3 cellular contexts compared by ENCODE assay signal in the genomic region with DNA sequence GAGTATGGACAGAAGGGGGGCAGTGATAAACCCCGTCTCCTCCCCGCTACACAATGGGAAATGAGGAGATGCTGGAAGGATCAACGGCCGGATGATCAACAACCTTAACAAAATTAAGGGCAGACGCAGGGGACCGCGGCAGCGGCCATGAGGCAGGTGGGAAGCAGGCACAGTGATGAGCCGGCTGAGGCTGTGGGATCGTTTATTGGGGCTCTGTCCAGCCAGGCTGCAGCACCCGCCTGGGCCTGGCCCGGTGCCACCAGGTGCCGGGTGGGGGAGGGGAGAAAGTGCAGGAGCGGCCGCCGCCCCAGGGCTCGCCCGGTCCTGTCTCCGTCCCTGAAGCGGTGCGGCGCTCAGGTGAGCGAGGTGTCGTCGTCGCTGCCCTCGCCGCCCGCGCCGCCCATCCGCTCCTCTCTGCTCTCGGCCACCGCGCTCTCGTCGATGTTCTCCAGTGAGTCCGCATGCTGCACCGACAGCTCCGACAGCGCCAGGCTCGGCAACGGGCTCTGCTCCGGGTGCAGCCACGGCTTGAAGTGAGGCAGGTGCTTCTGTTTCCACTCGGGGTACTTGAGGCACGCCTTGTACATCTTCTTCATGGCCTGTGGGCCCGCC.
TF ChIP-seq lines count a peak whose summit lies in the region.

No MANE protein-coding gene starts in this region.

TF ChIP-seq in GM23338, 12 proteins besides CTCF, POLR2A, EP300 and RAD21:
- TF ChIP-seq NANOG (IDR thresholded peaks at IDR 0.05; ENCODE audit: borderline replicate concordance) (no peak), EZH2phosphoT487 (IDR thresholded peaks at IDR 0.05; ENCODE audit: unreplicated experiment) (no peak), ZNF114 (CRISPR knock-in tag; IDR thresholded peaks at IDR 0.05) (no peak), POLR2AphosphoS5 (IDR thresholded peaks at IDR 0.05; ENCODE audit: low read depth) (no peak)
- TF ChIP-seq, protein P1, sequence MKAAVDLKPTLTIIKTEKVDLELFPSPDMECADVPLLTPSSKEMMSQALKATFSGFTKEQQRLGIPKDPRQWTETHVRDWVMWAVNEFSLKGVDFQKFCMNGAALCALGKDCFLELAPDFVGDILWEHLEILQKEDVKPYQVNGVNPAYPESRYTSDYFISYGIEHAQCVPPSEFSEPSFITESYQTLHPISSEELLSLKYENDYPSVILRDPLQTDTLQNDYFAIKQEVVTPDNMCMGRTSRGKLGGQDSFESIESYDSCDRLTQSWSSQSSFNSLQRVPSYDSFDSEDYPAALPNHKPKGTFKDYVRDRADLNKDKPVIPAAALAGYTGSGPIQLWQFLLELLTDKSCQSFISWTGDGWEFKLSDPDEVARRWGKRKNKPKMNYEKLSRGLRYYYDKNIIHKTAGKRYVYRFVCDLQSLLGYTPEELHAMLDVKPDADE (IDR thresholded peaks at IDR 0.05), result no peak; the same call in 1 of the 2 replicates

TF ChIP-seq in WTC11, 78 proteins besides CTCF, POLR2A, EP300 and RAD21:
- no peak for TF ChIP-seq KAT7 (CRISPR knock-in tag; IDR thresholded peaks at IDR 0.05; ENCODE audit: borderline replicate concordance)
- TF ChIP-seq, protein P2, sequence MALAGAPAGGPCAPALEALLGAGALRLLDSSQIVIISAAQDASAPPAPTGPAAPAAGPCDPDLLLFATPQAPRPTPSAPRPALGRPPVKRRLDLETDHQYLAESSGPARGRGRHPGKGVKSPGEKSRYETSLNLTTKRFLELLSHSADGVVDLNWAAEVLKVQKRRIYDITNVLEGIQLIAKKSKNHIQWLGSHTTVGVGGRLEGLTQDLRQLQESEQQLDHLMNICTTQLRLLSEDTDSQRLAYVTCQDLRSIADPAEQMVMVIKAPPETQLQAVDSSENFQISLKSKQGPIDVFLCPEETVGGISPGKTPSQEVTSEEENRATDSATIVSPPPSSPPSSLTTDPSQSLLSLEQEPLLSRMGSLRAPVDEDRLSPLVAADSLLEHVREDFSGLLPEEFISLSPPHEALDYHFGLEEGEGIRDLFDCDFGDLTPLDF (CRISPR knock-in tag; IDR thresholded peaks at IDR 0.05), result no peak
- TF ChIP-seq, protein P3, sequence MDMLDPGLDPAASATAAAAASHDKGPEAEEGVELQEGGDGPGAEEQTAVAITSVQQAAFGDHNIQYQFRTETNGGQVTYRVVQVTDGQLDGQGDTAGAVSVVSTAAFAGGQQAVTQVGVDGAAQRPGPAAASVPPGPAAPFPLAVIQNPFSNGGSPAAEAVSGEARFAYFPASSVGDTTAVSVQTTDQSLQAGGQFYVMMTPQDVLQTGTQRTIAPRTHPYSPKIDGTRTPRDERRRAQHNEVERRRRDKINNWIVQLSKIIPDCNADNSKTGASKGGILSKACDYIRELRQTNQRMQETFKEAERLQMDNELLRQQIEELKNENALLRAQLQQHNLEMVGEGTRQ (CRISPR knock-in tag; IDR thresholded peaks at IDR 0.05), result no peak
- TF ChIP-seq, protein P4, sequence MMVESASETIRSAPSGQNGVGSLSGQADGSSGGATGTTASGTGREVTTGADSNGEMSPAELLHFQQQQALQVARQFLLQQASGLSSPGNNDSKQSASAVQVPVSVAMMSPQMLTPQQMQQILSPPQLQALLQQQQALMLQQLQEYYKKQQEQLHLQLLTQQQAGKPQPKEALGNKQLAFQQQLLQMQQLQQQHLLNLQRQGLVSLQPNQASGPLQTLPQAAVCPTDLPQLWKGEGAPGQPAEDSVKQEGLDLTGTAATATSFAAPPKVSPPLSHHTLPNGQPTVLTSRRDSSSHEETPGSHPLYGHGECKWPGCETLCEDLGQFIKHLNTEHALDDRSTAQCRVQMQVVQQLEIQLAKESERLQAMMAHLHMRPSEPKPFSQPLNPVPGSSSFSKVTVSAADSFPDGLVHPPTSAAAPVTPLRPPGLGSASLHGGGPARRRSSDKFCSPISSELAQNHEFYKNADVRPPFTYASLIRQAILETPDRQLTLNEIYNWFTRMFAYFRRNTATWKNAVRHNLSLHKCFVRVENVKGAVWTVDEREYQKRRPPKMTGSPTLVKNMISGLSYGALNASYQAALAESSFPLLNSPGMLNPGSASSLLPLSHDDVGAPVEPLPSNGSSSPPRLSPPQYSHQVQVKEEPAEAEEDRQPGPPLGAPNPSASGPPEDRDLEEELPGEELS (CRISPR knock-in tag; IDR thresholded peaks at IDR 0.05), result no peak
- TF ChIP-seq, protein P5, sequence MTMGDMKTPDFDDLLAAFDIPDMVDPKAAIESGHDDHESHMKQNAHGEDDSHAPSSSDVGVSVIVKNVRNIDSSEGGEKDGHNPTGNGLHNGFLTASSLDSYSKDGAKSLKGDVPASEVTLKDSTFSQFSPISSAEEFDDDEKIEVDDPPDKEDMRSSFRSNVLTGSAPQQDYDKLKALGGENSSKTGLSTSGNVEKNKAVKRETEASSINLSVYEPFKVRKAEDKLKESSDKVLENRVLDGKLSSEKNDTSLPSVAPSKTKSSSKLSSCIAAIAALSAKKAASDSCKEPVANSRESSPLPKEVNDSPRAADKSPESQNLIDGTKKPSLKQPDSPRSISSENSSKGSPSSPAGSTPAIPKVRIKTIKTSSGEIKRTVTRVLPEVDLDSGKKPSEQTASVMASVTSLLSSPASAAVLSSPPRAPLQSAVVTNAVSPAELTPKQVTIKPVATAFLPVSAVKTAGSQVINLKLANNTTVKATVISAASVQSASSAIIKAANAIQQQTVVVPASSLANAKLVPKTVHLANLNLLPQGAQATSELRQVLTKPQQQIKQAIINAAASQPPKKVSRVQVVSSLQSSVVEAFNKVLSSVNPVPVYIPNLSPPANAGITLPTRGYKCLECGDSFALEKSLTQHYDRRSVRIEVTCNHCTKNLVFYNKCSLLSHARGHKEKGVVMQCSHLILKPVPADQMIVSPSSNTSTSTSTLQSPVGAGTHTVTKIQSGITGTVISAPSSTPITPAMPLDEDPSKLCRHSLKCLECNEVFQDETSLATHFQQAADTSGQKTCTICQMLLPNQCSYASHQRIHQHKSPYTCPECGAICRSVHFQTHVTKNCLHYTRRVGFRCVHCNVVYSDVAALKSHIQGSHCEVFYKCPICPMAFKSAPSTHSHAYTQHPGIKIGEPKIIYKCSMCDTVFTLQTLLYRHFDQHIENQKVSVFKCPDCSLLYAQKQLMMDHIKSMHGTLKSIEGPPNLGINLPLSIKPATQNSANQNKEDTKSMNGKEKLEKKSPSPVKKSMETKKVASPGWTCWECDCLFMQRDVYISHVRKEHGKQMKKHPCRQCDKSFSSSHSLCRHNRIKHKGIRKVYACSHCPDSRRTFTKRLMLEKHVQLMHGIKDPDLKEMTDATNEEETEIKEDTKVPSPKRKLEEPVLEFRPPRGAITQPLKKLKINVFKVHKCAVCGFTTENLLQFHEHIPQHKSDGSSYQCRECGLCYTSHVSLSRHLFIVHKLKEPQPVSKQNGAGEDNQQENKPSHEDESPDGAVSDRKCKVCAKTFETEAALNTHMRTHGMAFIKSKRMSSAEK (CRISPR knock-in tag; IDR thresholded peaks at IDR 0.05; ENCODE audit: borderline replicate concordance), result no peak
TF ChIP-seq in WTC11: peak in this region for 0.

TF ChIP-seq in HepG2, 621 proteins besides CTCF, POLR2A, EP300 and RAD21 (continues in another document):
- TF ChIP-seq SP140L (CRISPR knock-in tag; IDR thresholded peaks at IDR 0.05; ENCODE audit: borderline replicate concordance), result no peak
- TF ChIP-seq, protein P6, sequence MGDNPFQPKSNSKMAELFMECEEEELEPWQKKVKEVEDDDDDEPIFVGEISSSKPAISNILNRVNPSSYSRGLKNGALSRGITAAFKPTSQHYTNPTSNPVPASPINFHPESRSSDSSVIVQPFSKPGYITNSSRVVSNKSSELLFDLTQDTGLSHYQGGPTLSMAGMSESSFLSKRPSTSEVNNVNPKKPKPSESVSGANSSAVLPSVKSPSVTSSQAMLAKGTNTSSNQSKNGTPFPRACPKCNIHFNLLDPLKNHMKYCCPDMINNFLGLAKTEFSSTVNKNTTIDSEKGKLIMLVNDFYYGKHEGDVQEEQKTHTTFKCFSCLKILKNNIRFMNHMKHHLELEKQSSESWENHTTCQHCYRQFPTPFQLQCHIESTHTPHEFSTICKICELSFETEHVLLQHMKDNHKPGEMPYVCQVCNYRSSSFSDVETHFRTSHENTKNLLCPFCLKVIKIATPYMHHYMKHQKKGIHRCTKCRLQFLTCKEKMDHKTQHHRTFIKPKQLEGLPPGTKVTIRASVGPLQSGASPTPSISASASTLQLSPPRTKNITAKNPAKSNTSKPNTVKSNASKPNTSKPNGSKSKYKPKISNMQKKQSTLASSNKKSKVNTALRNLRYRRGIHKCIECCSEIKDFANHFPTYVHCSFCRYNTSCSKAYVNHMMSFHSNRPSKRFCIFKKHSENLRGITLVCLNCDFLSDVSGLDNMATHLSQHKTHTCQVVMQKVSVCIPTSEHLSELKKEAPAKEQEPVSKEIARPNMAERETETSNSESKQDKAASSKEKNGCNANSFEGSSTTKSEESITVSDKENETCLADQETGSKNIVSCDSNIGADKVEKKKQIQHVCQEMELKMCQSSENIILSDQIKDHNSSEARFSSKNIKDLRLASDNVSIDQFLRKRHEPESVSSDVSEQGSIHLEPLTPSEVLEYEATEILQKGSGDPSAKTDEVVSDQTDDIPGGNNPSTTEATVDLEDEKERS (CRISPR knock-in tag; IDR thresholded peaks at IDR 0.05), result no peak
- TF ChIP-seq ZNF629 (CRISPR knock-in tag; conservative IDR thresholded peaks at IDR 0.05), result no peak
- no peak for TF ChIP-seq MTA1 (CRISPR knock-in tag; IDR thresholded peaks at IDR 0.05; ENCODE audit: borderline replicate concordance)
- no peak for TF ChIP-seq ZNF441 (CRISPR knock-in tag; IDR thresholded peaks at IDR 0.05; ENCODE audit: borderline replicate concordance)
- TF ChIP-seq POLR2AphosphoS5 (IDR thresholded peaks at IDR 0.05; ENCODE audit: low read depth, low read length), result no peak
- TF ChIP-seq, protein P7, sequence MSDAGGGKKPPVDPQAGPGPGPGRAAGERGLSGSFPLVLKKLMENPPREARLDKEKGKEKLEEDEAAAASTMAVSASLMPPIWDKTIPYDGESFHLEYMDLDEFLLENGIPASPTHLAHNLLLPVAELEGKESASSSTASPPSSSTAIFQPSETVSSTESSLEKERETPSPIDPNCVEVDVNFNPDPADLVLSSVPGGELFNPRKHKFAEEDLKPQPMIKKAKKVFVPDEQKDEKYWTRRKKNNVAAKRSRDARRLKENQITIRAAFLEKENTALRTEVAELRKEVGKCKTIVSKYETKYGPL (CRISPR knock-in tag; IDR thresholded peaks at IDR 0.05), result no peak
- TF ChIP-seq GTF3A (CRISPR knock-in tag; conservative IDR thresholded peaks at IDR 0.05), result no peak
- TF ChIP-seq, protein P8, sequence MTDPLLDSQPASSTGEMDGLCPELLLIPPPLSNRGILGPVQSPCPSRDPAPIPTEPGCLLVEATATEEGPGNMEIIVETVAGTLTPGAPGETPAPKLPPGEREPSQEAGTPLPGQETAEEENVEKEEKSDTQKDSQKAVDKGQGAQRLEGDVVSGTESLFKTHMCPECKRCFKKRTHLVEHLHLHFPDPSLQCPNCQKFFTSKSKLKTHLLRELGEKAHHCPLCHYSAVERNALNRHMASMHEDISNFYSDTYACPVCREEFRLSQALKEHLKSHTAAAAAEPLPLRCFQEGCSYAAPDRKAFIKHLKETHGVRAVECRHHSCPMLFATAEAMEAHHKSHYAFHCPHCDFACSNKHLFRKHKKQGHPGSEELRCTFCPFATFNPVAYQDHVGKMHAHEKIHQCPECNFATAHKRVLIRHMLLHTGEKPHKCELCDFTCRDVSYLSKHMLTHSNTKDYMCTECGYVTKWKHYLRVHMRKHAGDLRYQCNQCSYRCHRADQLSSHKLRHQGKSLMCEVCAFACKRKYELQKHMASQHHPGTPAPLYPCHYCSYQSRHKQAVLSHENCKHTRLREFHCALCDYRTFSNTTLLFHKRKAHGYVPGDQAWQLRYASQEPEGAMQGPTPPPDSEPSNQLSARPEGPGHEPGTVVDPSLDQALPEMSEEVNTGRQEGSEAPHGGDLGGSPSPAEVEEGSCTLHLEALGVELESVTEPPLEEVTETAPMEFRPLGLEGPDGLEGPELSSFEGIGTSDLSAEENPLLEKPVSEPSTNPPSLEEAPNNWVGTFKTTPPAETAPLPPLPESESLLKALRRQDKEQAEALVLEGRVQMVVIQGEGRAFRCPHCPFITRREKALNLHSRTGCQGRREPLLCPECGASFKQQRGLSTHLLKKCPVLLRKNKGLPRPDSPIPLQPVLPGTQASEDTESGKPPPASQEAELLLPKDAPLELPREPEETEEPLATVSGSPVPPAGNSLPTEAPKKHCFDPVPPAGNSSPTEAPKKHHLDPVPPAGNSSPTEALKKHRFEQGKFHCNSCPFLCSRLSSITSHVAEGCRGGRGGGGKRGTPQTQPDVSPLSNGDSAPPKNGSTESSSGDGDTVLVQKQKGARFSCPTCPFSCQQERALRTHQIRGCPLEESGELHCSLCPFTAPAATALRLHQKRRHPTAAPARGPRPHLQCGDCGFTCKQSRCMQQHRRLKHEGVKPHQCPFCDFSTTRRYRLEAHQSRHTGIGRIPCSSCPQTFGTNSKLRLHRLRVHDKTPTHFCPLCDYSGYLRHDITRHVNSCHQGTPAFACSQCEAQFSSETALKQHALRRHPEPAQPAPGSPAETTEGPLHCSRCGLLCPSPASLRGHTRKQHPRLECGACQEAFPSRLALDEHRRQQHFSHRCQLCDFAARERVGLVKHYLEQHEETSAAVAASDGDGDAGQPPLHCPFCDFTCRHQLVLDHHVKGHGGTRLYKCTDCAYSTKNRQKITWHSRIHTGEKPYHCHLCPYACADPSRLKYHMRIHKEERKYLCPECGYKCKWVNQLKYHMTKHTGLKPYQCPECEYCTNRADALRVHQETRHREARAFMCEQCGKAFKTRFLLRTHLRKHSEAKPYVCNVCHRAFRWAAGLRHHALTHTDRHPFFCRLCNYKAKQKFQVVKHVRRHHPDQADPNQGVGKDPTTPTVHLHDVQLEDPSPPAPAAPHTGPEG (CRISPR knock-in tag; IDR thresholded peaks at IDR 0.05), result no peak
- TF ChIP-seq ZNF205 (CRISPR knock-in tag; IDR thresholded peaks at IDR 0.05), result no peak
- TF ChIP-seq MATR3 (CRISPR knock-in tag; IDR thresholded peaks at IDR 0.05), result no peak
- TF ChIP-seq CC2D1A (CRISPR knock-in tag; IDR thresholded peaks at IDR 0.05), result no peak
- no peak for TF ChIP-seq HNRNPK (IDR thresholded peaks at IDR 0.05; ENCODE audit: low read depth, low read length, poor library complexity, severe bottlenecking)
- TF ChIP-seq ZNF660 (CRISPR knock-in tag; IDR thresholded peaks at IDR 0.05; ENCODE audit: borderline replicate concordance, low read depth), result no peak
- no peak for TF ChIP-seq PCBP1 (IDR thresholded peaks at IDR 0.05; ENCODE audit: borderline replicate concordance, low read depth, low read length)
- TF ChIP-seq, protein P9, sequence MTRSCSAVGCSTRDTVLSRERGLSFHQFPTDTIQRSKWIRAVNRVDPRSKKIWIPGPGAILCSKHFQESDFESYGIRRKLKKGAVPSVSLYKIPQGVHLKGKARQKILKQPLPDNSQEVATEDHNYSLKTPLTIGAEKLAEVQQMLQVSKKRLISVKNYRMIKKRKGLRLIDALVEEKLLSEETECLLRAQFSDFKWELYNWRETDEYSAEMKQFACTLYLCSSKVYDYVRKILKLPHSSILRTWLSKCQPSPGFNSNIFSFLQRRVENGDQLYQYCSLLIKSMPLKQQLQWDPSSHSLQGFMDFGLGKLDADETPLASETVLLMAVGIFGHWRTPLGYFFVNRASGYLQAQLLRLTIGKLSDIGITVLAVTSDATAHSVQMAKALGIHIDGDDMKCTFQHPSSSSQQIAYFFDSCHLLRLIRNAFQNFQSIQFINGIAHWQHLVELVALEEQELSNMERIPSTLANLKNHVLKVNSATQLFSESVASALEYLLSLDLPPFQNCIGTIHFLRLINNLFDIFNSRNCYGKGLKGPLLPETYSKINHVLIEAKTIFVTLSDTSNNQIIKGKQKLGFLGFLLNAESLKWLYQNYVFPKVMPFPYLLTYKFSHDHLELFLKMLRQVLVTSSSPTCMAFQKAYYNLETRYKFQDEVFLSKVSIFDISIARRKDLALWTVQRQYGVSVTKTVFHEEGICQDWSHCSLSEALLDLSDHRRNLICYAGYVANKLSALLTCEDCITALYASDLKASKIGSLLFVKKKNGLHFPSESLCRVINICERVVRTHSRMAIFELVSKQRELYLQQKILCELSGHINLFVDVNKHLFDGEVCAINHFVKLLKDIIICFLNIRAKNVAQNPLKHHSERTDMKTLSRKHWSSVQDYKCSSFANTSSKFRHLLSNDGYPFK (CRISPR knock-in tag; IDR thresholded peaks at IDR 0.05; ENCODE audit: borderline replicate concordance), result no peak
